Comparison of ENCODE assay signal across 37 cellular contexts in the genomic region with DNA sequence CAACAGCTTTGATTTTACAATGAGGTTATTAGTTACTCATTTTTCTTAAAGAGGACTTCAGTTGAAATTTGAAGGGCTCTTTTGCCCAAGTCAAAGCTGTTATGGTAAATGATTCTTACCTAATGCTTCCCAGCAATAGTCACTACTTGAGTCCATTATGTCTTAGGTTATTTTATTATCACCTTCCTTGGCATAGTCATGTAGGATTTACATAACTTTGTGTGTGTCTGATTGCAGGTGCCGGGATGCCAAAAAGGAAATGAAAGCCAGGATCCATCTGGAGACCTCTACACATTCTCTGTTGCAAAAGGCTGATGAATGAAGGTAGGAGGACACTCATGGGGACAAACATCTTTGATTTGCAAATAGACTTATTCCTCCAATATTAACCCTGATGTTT. TPM values are rescaled to one million over a fixed set of nuclear protein-coding genes. Genes with fewer than 3 reads are reported as not detected.
"Had no signal": no experiment of that assay in that cellular context is flagged by ENCODE, and none has a peak within 500 bp of the region (broad histone marks: within the 10 kb centered on the region; RNA-seq: fewer than 3 reads in every experiment).

No MANE protein-coding gene starts in this region.

- H3K9me3 ChIP-seq: ascending aorta had no signal

- DNase-seq: activated CD4-positive, alpha-beta memory T cell treated with anti-CD3 and anti-CD28 coated beads, Interleukin-2, amount 10 ng/mL, durations not matched to agents 7 days and 5 days; activated CD4-positive, alpha-beta T cell treated with anti-CD3 and anti-CD28 coated beads for 1 hour; activated CD4-positive, alpha-beta T cell treated with anti-CD3 and anti-CD28 coated beads for 36 hours; activated CD4-positive, alpha-beta T cell treated with anti-CD3 and anti-CD28 coated beads for 48 hours; activated CD4-positive, alpha-beta T cell treated with anti-CD3 and anti-CD28 coated beads, Interleukin-2, amount 10 ng/mL, durations not matched to agents 7 days and 5 days; activated CD4-positive, alpha-beta T cell treated with anti-CD3 and anti-CD28 coated beads, Interleukin-2, amount 50 U/mL, for 48 hours; activated CD4-positive, CD25-positive, alpha-beta regulatory T cell; activated CD8-positive, alpha-beta memory T cell treated with anti-CD3 and anti-CD28 coated beads for 24 hours; activated CD8-positive, alpha-beta memory T cell treated with anti-CD3 and anti-CD28 coated beads, Interleukin-2, amount 10 ng/mL, durations not matched to agents 7 days and 5 days; activated CD8-positive, alpha-beta memory T cell treated with anti-CD3 and anti-CD28 coated beads, Interleukin-2, amount 50 U/mL, for 48 hours; activated CD8-positive, alpha-beta T cell treated with anti-CD3 and anti-CD28 coated beads, Interleukin-2, amount 10 ng/mL, durations not matched to agents 7 days and 5 days; activated effector memory CD4-positive, alpha-beta T cell treated with anti-CD3 and anti-CD28 coated beads, Interleukin-2, amount 50 U/mL, for 16 hours; activated gamma-delta T cell treated with Interleukin-2 at 50 U/mL for 16 hours; activated naive CD4-positive, alpha-beta T cell; activated naive CD4-positive, alpha-beta T cell treated with anti-CD3 and anti-CD28 coated beads for 36 hours; activated naive CD4-positive, alpha-beta T cell treated with anti-CD3 and anti-CD28 coated beads, Interleukin-2, amount 50 U/mL, for 16 hours; activated naive CD8-positive, alpha-beta T cell treated with anti-CD3 and anti-CD28 coated beads, Interleukin-2, amount 10 ng/mL, durations not matched to agents 7 days and 5 days; activated naive CD8-positive, alpha-beta T cell treated with anti-CD3 and anti-CD28 coated beads, Interleukin-2, amount 50 U/mL, for 24 hours; activated T-cell treated with anti-CD3 and anti-CD28 coated beads, Interleukin-2, amount 50 U/mL, for 24 hours; activated T-cell treated with anti-CD3 and anti-CD28 coated beads, Interleukin-2, amount 50 U/mL, for 48 hours; amygdala; anterior cingulate cortex; central memory CD4-positive, alpha-beta T cell; SW 1271; T-helper 1 cell; T-helper 2 cell; T-helper 9 cell had no signal

- H3K4me1 ChIP-seq: ascending aorta had no signal

- H3K4me3 Mint-ChIP-seq: activated CD4-positive, alpha-beta memory T cell treated with anti-CD3 and anti-CD28 coated beads, Interleukin-2, amount 10 ng/mL, durations not matched to agents 7 days and 5 days; activated CD4-positive, alpha-beta T cell treated with anti-CD3 and anti-CD28 coated beads for 36 hours; activated CD4-positive, alpha-beta T cell treated with anti-CD3 and anti-CD28 coated beads, Interleukin-2, amount 10 ng/mL, durations not matched to agents 7 days and 5 days; activated CD8-positive, alpha-beta memory T cell treated with anti-CD3 and anti-CD28 coated beads, Interleukin-2, amount 10 ng/mL, durations not matched to agents 7 days and 5 days; activated CD8-positive, alpha-beta T cell treated with anti-CD3 and anti-CD28 coated beads, Interleukin-2, amount 10 ng/mL, durations not matched to agents 7 days and 5 days; activated naive CD4-positive, alpha-beta T cell treated with anti-CD3 and anti-CD28 coated beads for 36 hours; activated naive CD8-positive, alpha-beta T cell; activated naive CD8-positive, alpha-beta T cell treated with anti-CD3 and anti-CD28 coated beads, Interleukin-2, amount 10 ng/mL, durations not matched to agents 7 days and 5 days; activated naive CD8-positive, alpha-beta T cell treated with anti-CD3 and anti-CD28 coated beads, Interleukin-2, amount 50 U/mL, for 24 hours; activated T-cell treated with anti-CD3 and anti-CD28 coated beads, Interleukin-2, amount 50 U/mL, for 24 hours; activated T-helper 17 cell treated with anti-CD3 and anti-CD28 coated beads, Interleukin-2, amount 50 U/mL, for 72 hours; brain; T-helper 1 cell treated with Interleukin-12 subunit alpha and Interleukin-12 subunit beta and Interleukin-4 antibody, amounts not matched to agents 30 μg/mL and 1 μg/mL, for 36 hours; T-helper 2 cell treated with Interferon-gamma antibody and Interleukin-4, amounts not matched to agents 5 μg/mL and 100 μg/mL, for 36 hours had no signal

- H3K36me3 Mint-ChIP-seq: activated CD8-positive, alpha-beta memory T cell treated with anti-CD3 and anti-CD28 coated beads, Interleukin-2, amount 10 ng/mL, durations not matched to agents 7 days and 5 days; activated naive CD8-positive, alpha-beta T cell; activated naive CD8-positive, alpha-beta T cell treated with anti-CD3 and anti-CD28 coated beads, Interleukin-2, amount 10 ng/mL, durations not matched to agents 7 days and 5 days; brain had no signal

- H3K27ac Mint-ChIP-seq: activated CD4-positive, alpha-beta memory T cell treated with anti-CD3 and anti-CD28 coated beads, Interleukin-2, amount 10 ng/mL, durations not matched to agents 7 days and 5 days; activated CD4-positive, alpha-beta T cell treated with anti-CD3 and anti-CD28 coated beads for 36 hours; activated CD4-positive, alpha-beta T cell treated with anti-CD3 and anti-CD28 coated beads, Interleukin-2, amount 10 ng/mL, durations not matched to agents 7 days and 5 days; activated CD8-positive, alpha-beta memory T cell treated with anti-CD3 and anti-CD28 coated beads, Interleukin-2, amount 10 ng/mL, durations not matched to agents 7 days and 5 days; activated CD8-positive, alpha-beta T cell treated with anti-CD3 and anti-CD28 coated beads, Interleukin-2, amount 10 ng/mL, durations not matched to agents 7 days and 5 days; activated naive CD4-positive, alpha-beta T cell treated with anti-CD3 and anti-CD28 coated beads for 36 hours; activated naive CD8-positive, alpha-beta T cell; activated naive CD8-positive, alpha-beta T cell treated with anti-CD3 and anti-CD28 coated beads, Interleukin-2, amount 10 ng/mL, durations not matched to agents 7 days and 5 days; activated naive CD8-positive, alpha-beta T cell treated with anti-CD3 and anti-CD28 coated beads, Interleukin-2, amount 50 U/mL, for 24 hours; activated T-cell treated with anti-CD3 and anti-CD28 coated beads, Interleukin-2, amount 50 U/mL, for 24 hours; activated T-helper 17 cell treated with anti-CD3 and anti-CD28 coated beads, Interleukin-2, amount 50 U/mL, for 72 hours; brain; T-helper 1 cell treated with Interleukin-12 subunit alpha and Interleukin-12 subunit beta and Interleukin-4 antibody, amounts not matched to agents 30 μg/mL and 1 μg/mL, for 36 hours; T-helper 2 cell treated with Interferon-gamma antibody and Interleukin-4, amounts not matched to agents 5 μg/mL and 100 μg/mL, for 36 hours had no signal

- H3K36me3 ChIP-seq: ascending aorta, cardiac muscle cell had no signal

- H3K27me3 Mint-ChIP-seq: activated CD4-positive, alpha-beta memory T cell treated with anti-CD3 and anti-CD28 coated beads, Interleukin-2, amount 10 ng/mL, durations not matched to agents 7 days and 5 days; activated CD4-positive, alpha-beta T cell treated with anti-CD3 and anti-CD28 coated beads for 36 hours; activated CD4-positive, alpha-beta T cell treated with anti-CD3 and anti-CD28 coated beads, Interleukin-2, amount 10 ng/mL, durations not matched to agents 7 days and 5 days; activated CD8-positive, alpha-beta memory T cell treated with anti-CD3 and anti-CD28 coated beads, Interleukin-2, amount 10 ng/mL, durations not matched to agents 7 days and 5 days; activated naive CD8-positive, alpha-beta T cell; activated naive CD8-positive, alpha-beta T cell treated with anti-CD3 and anti-CD28 coated beads, Interleukin-2, amount 10 ng/mL, durations not matched to agents 7 days and 5 days; activated naive CD8-positive, alpha-beta T cell treated with anti-CD3 and anti-CD28 coated beads, Interleukin-2, amount 50 U/mL, for 24 hours; activated T-cell treated with anti-CD3 and anti-CD28 coated beads, Interleukin-2, amount 50 U/mL, for 24 hours; activated T-helper 17 cell treated with anti-CD3 and anti-CD28 coated beads, Interleukin-2, amount 50 U/mL, for 72 hours; brain had no signal

- ATAC-seq: activated CD4-positive, alpha-beta T cell treated with anti-CD3 and anti-CD28 coated beads for 36 hours; activated CD4-positive, CD25-positive, alpha-beta regulatory T cell treated with anti-CD3 and anti-CD28 coated beads, Interleukin-2, amount 50 U/mL, for 24 hours; activated CD8-positive, alpha-beta memory T cell treated with anti-CD3 and anti-CD28 coated beads, Interleukin-2, amount 10 ng/mL, durations not matched to agents 7 days and 5 days; activated CD8-positive, alpha-beta T cell treated with anti-CD3 and anti-CD28 coated beads, Interleukin-2, amount 10 ng/mL, durations not matched to agents 7 days and 5 days; activated naive CD8-positive, alpha-beta T cell treated with anti-CD3 and anti-CD28 coated beads, Interleukin-2, amount 50 U/mL, for 24 hours; activated T-helper 17 cell treated with anti-CD3 and anti-CD28 coated beads, Interleukin-2, amount 50 U/mL, for 72 hours had no signal

- H3K9me3 Mint-ChIP-seq: activated CD4-positive, alpha-beta memory T cell treated with anti-CD3 and anti-CD28 coated beads, Interleukin-2, amount 10 ng/mL, durations not matched to agents 7 days and 5 days; activated CD4-positive, alpha-beta T cell treated with anti-CD3 and anti-CD28 coated beads, Interleukin-2, amount 10 ng/mL, durations not matched to agents 7 days and 5 days; activated naive CD4-positive, alpha-beta T cell treated with anti-CD3 and anti-CD28 coated beads for 36 hours; activated naive CD8-positive, alpha-beta T cell treated with anti-CD3 and anti-CD28 coated beads, Interleukin-2, amount 10 ng/mL, durations not matched to agents 7 days and 5 days; activated naive CD8-positive, alpha-beta T cell treated with anti-CD3 and anti-CD28 coated beads, Interleukin-2, amount 50 U/mL, for 24 hours; activated T-cell treated with anti-CD3 and anti-CD28 coated beads, Interleukin-2, amount 50 U/mL, for 24 hours; activated T-helper 17 cell treated with anti-CD3 and anti-CD28 coated beads, Interleukin-2, amount 50 U/mL, for 72 hours; brain; T-helper 1 cell treated with Interleukin-12 subunit alpha and Interleukin-12 subunit beta and Interleukin-4 antibody, amounts not matched to agents 30 μg/mL and 1 μg/mL, for 36 hours; T-helper 2 cell treated with Interferon-gamma antibody and Interleukin-4, amounts not matched to agents 5 μg/mL and 100 μg/mL, for 36 hours had no signal

- H3K27ac ChIP-seq: ascending aorta, VCaP had no signal

- H3K27me3 ChIP-seq: ascending aorta, cardiac muscle cell had no signal

- H3K4me3 ChIP-seq: ascending aorta, cardiac muscle cell had no signal

- H3K4me1 Mint-ChIP-seq: activated CD4-positive, alpha-beta memory T cell treated with anti-CD3 and anti-CD28 coated beads, Interleukin-2, amount 10 ng/mL, durations not matched to agents 7 days and 5 days; activated CD4-positive, alpha-beta T cell treated with anti-CD3 and anti-CD28 coated beads for 36 hours; activated CD4-positive, alpha-beta T cell treated with anti-CD3 and anti-CD28 coated beads, Interleukin-2, amount 10 ng/mL, durations not matched to agents 7 days and 5 days; activated CD8-positive, alpha-beta memory T cell treated with anti-CD3 and anti-CD28 coated beads, Interleukin-2, amount 10 ng/mL, durations not matched to agents 7 days and 5 days; activated naive CD8-positive, alpha-beta T cell treated with anti-CD3 and anti-CD28 coated beads, Interleukin-2, amount 10 ng/mL, durations not matched to agents 7 days and 5 days; activated naive CD8-positive, alpha-beta T cell treated with anti-CD3 and anti-CD28 coated beads, Interleukin-2, amount 50 U/mL, for 24 hours; activated T-helper 17 cell treated with anti-CD3 and anti-CD28 coated beads, Interleukin-2, amount 50 U/mL, for 72 hours had no signal

RNA-seq across cellular contexts. Expression of a gene that starts 38.8 kb away (rescaled TPM):
- total RNA-seq: activated CD4-positive, alpha-beta memory T cell treated with anti-CD3 and anti-CD28 coated beads, Interleukin-2, amount 10 ng/mL, durations not matched to agents 7 days and 5 days; activated CD4-positive, alpha-beta T cell treated with anti-CD3 and anti-CD28 coated beads for 36 hours; activated CD4-positive, alpha-beta T cell treated with anti-CD3 and anti-CD28 coated beads, Interleukin-2, amount 10 ng/mL, durations not matched to agents 7 days and 5 days; activated CD8-positive, alpha-beta memory T cell treated with anti-CD3 and anti-CD28 coated beads, Interleukin-2, amount 10 ng/mL, durations not matched to agents 7 days and 5 days; activated CD8-positive, alpha-beta T cell treated with anti-CD3 and anti-CD28 coated beads, Interleukin-2, amount 10 ng/mL, durations not matched to agents 7 days and 5 days; activated naive CD4-positive, alpha-beta T cell treated with anti-CD3 and anti-CD28 coated beads for 36 hours; activated naive CD8-positive, alpha-beta T cell treated with anti-CD3 and anti-CD28 coated beads, Interleukin-2, amount 10 ng/mL, durations not matched to agents 7 days and 5 days; activated T-helper 17 cell treated with anti-CD3 and anti-CD28 coated beads, Interleukin-2, amount 50 U/mL, for 72 hours; ascending aorta; bronchial epithelial cell had no signal
